In genomic region chr12:118015944-118016343, GRCh38 we compare ENCODE assay signal across 9 cellular contexts. TPM values are rescaled to one million over a fixed set of nuclear protein-coding genes. Genes with fewer than 3 reads are reported as not detected.
DNase-seq lines count a peak whose midpoint lies in the region; ATAC-seq, FAIRE-seq and TF ChIP-seq lines count a peak whose summit lies in the region.
"Had no signal": no experiment of that assay in that cellular context is flagged by ENCODE, and none has a peak within 500 bp of the region (broad histone marks: within the 10 kb centered on the region; RNA-seq: fewer than 3 reads in every experiment).

No MANE protein-coding gene starts in this region.

- H3K4me1 ChIP-seq in GM12878 (ENCODE audit: control insufficient read depth, insufficient read depth, low read length) (0 out of 2 replicates have a peak, but pooled peaks cover 3% of the 10 kb centered on the region), mononuclear cell (ENCODE audit: insufficient read depth, low read length) (peaks cover 16% of the 10 kb centered on the region), upper lobe of right lung (peaks cover 10% of the 10 kb centered on the region)

- in situ Hi-C loops in GM12878 (cut with MboI), result no loop called here

- H3K9me3 ChIP-seq in GM12878 (replicated peaks; ENCODE audit: control insufficient read depth, insufficient read depth, low read length), result no peaks in the 10 kb centered on the region; the same call in 2 of the 3 replicates
- H3K9me3 ChIP-seq in mononuclear cell (ENCODE audit: low read depth, low read length), result no peaks in the 10 kb centered on the region
- no peaks in the 10 kb centered on the region for H3K9me3 ChIP-seq in upper lobe of right lung

- H3K4me3 ChIP-seq in GM12878 (peak overlapping the region; percentile 35; the same call in 1 of the 2 replicates), mononuclear cell (ENCODE audit: low read length) (peak overlapping the region; percentile 91), upper lobe of right lung (peak overlapping the region; percentile 98)

- H3K9me3 Mint-ChIP-seq in activated naive CD4-positive, alpha-beta T cell treated with anti-CD3 and anti-CD28 coated beads for 36 hours, result no peaks in the 10 kb centered on the region

- TF ChIP-seq POLR2A in GM12878 (IDR thresholded peaks at IDR 0.05; ENCODE audit: low read depth, low read length), result no peak

- H2AFZ ChIP-seq in GM12878 (ENCODE audit: control insufficient read depth, low read depth, low read length), result peak overlapping the region; percentile 96; the same call in 1 of the 2 replicates

- TF ChIP-seq RAD21 in GM12878 (IDR thresholded peaks at IDR 0.05; ENCODE audit: insufficient read depth, low read depth, low read length), result no peak

- FAIRE-seq in GM12878 (lab: Jason Lieb, UNC), result no peak

- peak overlapping the region; percentile 1 for H3K4me3 Mint-ChIP-seq in activated naive CD4-positive, alpha-beta T cell treated with anti-CD3 and anti-CD28 coated beads for 36 hours

- peaks cover 18% of the 10 kb centered on the region for H3K79me2 ChIP-seq in GM12878 (ENCODE audit: control insufficient read depth, insufficient read depth, low read length)

- H3K36me3 ChIP-seq in GM12878 (ENCODE audit: control insufficient read depth in 2 of 2, insufficient read depth in 2 of 2, low read length in 1 of 2) (peaks cover 3 to 5% of the 10 kb centered on the region in 2 experiments; a peak in 2 of 4 replicates), upper lobe of right lung (peaks cover 17% of the 10 kb centered on the region)

- H3K27ac ChIP-seq in GM12878 (ENCODE audit: control insufficient read depth, insufficient read depth), result no peak overlapping the region
- peak overlapping the region; percentile 75 for H3K27ac ChIP-seq in upper lobe of right lung

- CTCF ChIA-PET in activated naive CD4-positive, alpha-beta T cell treated with anti-CD3 and anti-CD28 coated beads for 36 hours (lab: Charles Lee), result interaction anchor here (0.7 to 2.2 kb wide), 4 partner anchors 12 to 927 kb away, joined by 3 to 7 read pairs (median 4); partner anchors contain the start of gene SUDS3
- CTCF ChIA-PET in GM12878 (lab: Yijun Ruan, JAX), result interaction anchor here (0.6 to 1.8 kb wide), 6 partner anchors 19 to 360 kb away, joined by 3 to 6 read pairs (median 4); partner anchors contain the start of gene SUDS3

- no peak for TF ChIP-seq EP300 in GM12878 (IDR thresholded peaks at IDR 0.05; ENCODE audit: borderline replicate concordance in 1 of 2, control insufficient read depth in 1 of 2, low read depth in 2 of 2, low read length in 2 of 2)

- no TSS peak for BruUV-seq in GM12878 (replicated peaks; lab: Mats Ljungman, UMichigan)

- H3K27ac Mint-ChIP-seq in activated naive CD4-positive, alpha-beta T cell treated with anti-CD3 and anti-CD28 coated beads for 36 hours, result no peak overlapping the region

- POLR2A ChIA-PET in GM12878 (lab: Charles Lee), result interaction anchor here (0.7 to 1.0 kb wide), 3 partner anchors 16 to 344 kb away, joined by 3 to 7 read pairs (median 7); partner anchors contain the start of gene PEBP1

- SMC1A ChIA-PET in GM12878 (lab: Charles Lee; ENCODE audit: uncharacterized antibody, unreplicated experiment), result interaction anchor here (0.8 to 2.7 kb wide), 3 partner anchors 17 to 103 kb away, joined by 3 to 10 read pairs (median 5); no protein-coding TSS in a partner anchor

- H3K27me3 Mint-ChIP-seq in activated naive CD4-positive, alpha-beta T cell treated with anti-CD3 and anti-CD28 coated beads for 36 hours (ENCODE audit: low read depth), result no peaks in the 10 kb centered on the region

- H3K4me2 ChIP-seq in GM12878 (ENCODE audit: control insufficient read depth, insufficient read depth), result peak overlapping the region; percentile 78

- intact Hi-C loops in activated naive CD4-positive, alpha-beta T cell treated with anti-CD3 and anti-CD28 coated beads for 36 hours (cut with micrococcal nuclease), result loop anchor here (1.0 kb wide), 7 partner anchors 19 to 1278 kb away; partner anchors contain the start of genes PEBP1, RNFT2, SPRING1 and SUDS3
- intact Hi-C loops in GM12878 (cut with micrococcal nuclease; ENCODE audit: unreplicated experiment) (loop anchor here (2.0 to 5.0 kb wide), 2 partner anchors 39 to 139 kb away; no protein-coding TSS in a partner anchor), upper lobe of right lung (cut with DNase I) (no loop called here)

- no peak for DNase-seq in activated naive CD4-positive, alpha-beta T cell treated with anti-CD3 and anti-CD28 coated beads for 36 hours
- DNase-seq in activated naive CD4-positive, alpha-beta T cell treated with Interleukin-2 at 50 U/mL for 16 hours, result no peak
- DNase-seq in GM12878 (ENCODE audit: low read depth, low spot score) (no peak), upper lobe of right lung (no peak), NCI-H526 treated with DMSO at 0.1 percent for 48 hours (lab: John Stamatoyannopoulos, UW) (no peak)
- DNase-seq in stimulated activated CD4-positive, alpha-beta T cell treated with anti-CD3 and anti-CD28 coated beads, Interleukin-4, amount 100 ng/mL, for 24 hours, result no peak

- RAD21 ChIA-PET in GM12878 (lab: Charles Lee; ENCODE audit: unreplicated experiment), result interaction anchor here (1.1 to 1.9 kb wide), 3 partner anchors 48 to 141 kb away, joined by 3 to 7 read pairs (median 5); no protein-coding TSS in a partner anchor

- H3K36me3 Mint-ChIP-seq in activated naive CD4-positive, alpha-beta T cell treated with anti-CD3 and anti-CD28 coated beads for 36 hours (ENCODE audit: low read depth), result peaks cover 20% of the 10 kb centered on the region

- H3K27me3 ChIP-seq in GM12878 (replicated peaks in 1 of 2; ENCODE audit: control insufficient read depth in 2 of 2, insufficient read depth in 2 of 2, low read length in 1 of 2), result no peaks in the 10 kb centered on the region
- H3K27me3 ChIP-seq in mononuclear cell (ENCODE audit: insufficient read depth, low read length), result no peaks in the 10 kb centered on the region
- no peaks in the 10 kb centered on the region for H3K27me3 ChIP-seq in upper lobe of right lung

- H3K4me1 Mint-ChIP-seq in activated naive CD4-positive, alpha-beta T cell treated with anti-CD3 and anti-CD28 coated beads for 36 hours (ENCODE audit: low read depth), result peaks cover 19% of the 10 kb centered on the region

- ATAC-seq in GM12878 (no peak), upper lobe of right lung (no peak), GM21526 (IDR thresholded peaks at IDR 0.05; ENCODE audit: low FRiP score, unreplicated experiment) (no peak)

- TF ChIP-seq CTCF in GM12878 (IDR thresholded peaks at IDR 0.05 in 2 of 3, conservative IDR thresholded peaks at IDR 0.05 in 1 of 3; ENCODE audit: control insufficient read depth in 2 of 3, extremely low read depth in 1 of 3, insufficient read depth in 1 of 3, low read depth in 3 of 3, low read length in 3 of 3), result no peak
- no peak for TF ChIP-seq CTCF in upper lobe of right lung (IDR thresholded peaks at IDR 0.05)

- H4K20me1 ChIP-seq in GM12878 (ENCODE audit: control insufficient read depth, insufficient read depth), result no peaks in the 10 kb centered on the region

- H3K9ac ChIP-seq in GM12878 (ENCODE audit: control insufficient read depth, insufficient read depth, low read length), result no peak overlapping the region

- WGBS in GM12878 (ENCODE audit: insufficient coverage, insufficient replicate concordance, low lambda C conversion rate, missing lambda C conversion rate), result 50% methylated on average over 9 of the region's 9 CpGs

RNA-seq across cellular contexts. Expression of gene RFC5, which starts 0.6 kb away (rescaled TPM):
- 10 to 100 TPM; 62.0 to 62.5 TPM for total RNA-seq in activated naive CD4-positive, alpha-beta T cell treated with anti-CD3 and anti-CD28 coated beads for 36 hours
- 40.9 and 42.7 TPM in 2 replicates for total RNA-seq in GM12878 (2013; cell fraction: nucleolus; rRNA removed)
- total RNA-seq in GM12878 (2014; rRNA removed) (51.1 and 55.0 TPM in 2 replicates), GM12878 (2014; rRNA removed; fragmentation: Illumina TruSeq; extraction: Trizol) (49.8 and 53.0 TPM in 2 replicates), GM12878 (2021) (29.3 and 30.9 TPM in 2 replicates), mononuclear cell (11.2 TPM), upper lobe of right lung (8.0 TPM)
- 20.2 TPM for polyA plus RNA-seq in GM12878 (2011; ENCODE audit: low read depth)
- polyA plus RNA-seq in GM12878 (2011; rRNA removed) (69.0 and 83.9 TPM in 2 replicates), GM12878 (2014; fragmentation: Illumina TruSeq; extraction: Trizol) (50.9 and 52.9 TPM in 2 replicates), GM12878 (2014; fragmentation: Nextera tagmentation; extraction: Ambion mirVana) (10 to 100 TPM; 47.3 to 73.3 TPM), GM12878 (2014; rRNA removed) (51.3 and 54.1 TPM in 2 replicates), GM12878 (2016; fragmentation: Nextera tagmentation; extraction: Ambion mirVana) (10 to 100 TPM; 66.3 to 70.0 TPM)
- 67.2 and 69.2 TPM in 2 replicates for polyA plus RNA-seq in GM12878 (2011; cell fraction: cytosol; rRNA removed)
- 99.3 and 113 TPM in 2 replicates for polyA plus RNA-seq in GM12878 (2011; cell fraction: nucleus; rRNA removed)
- 22.2 and 26.8 TPM in 2 replicates for polyA plus RNA-seq in GM12878 (2012)
- 66.0 and 71.2 TPM in 2 replicates for polyA minus RNA-seq in GM12878 (2011; rRNA and poly(A)+ RNA removed)
- polyA minus RNA-seq in GM12878 (2011; cell fraction: cytosol; rRNA and poly(A)+ RNA removed), result 22.3 and 32.1 TPM in 2 replicates
- polyA minus RNA-seq in GM12878 (2011; cell fraction: nucleus; rRNA and poly(A)+ RNA removed), result 24.7 and 36.0 TPM in 2 replicates

RNA-seq across cellular contexts. Expression of gene WSB2, which starts 45.0 kb away (rescaled TPM):
- 10 to 100 TPM; 31.0 to 31.7 TPM for total RNA-seq in activated naive CD4-positive, alpha-beta T cell treated with anti-CD3 and anti-CD28 coated beads for 36 hours
- 29.8 and 34.6 TPM in 2 replicates for total RNA-seq in GM12878 (2013; cell fraction: nucleolus; rRNA removed)
- 66.7 and 83.7 TPM in 2 replicates for total RNA-seq in GM12878 (2014; rRNA removed)
- 40.4 and 41.5 TPM in 2 replicates for total RNA-seq in GM12878 (2014; rRNA removed; fragmentation: Illumina TruSeq; extraction: Trizol)
- total RNA-seq in GM12878 (2021), result 56.8 and 59.0 TPM in 2 replicates
- polyA plus RNA-seq in GM12878 (2011; ENCODE audit: low read depth), result 27.2 TPM
- 71.0 and 82.6 TPM in 2 replicates for polyA plus RNA-seq in GM12878 (2011; rRNA removed)
- polyA plus RNA-seq in GM12878 (2011; cell fraction: cytosol; rRNA removed), result 111 and 139 TPM in 2 replicates
- polyA plus RNA-seq in GM12878 (2011; cell fraction: nucleus; rRNA removed), result 40.2 and 48.5 TPM in 2 replicates
- 31.8 and 33.7 TPM in 2 replicates for polyA plus RNA-seq in GM12878 (2012)
- 44.1 and 59.0 TPM in 2 replicates for polyA plus RNA-seq in GM12878 (2014; fragmentation: Illumina TruSeq; extraction: Trizol)
- polyA plus RNA-seq in GM12878 (2014; fragmentation: Nextera tagmentation; extraction: Ambion mirVana), result 10 to 100 TPM; 30.0 to 33.6 TPM
- 46.0 and 46.3 TPM in 2 replicates for polyA plus RNA-seq in GM12878 (2014; rRNA removed)
- 10 to 100 TPM; 18.3 to 19.4 TPM for polyA plus RNA-seq in GM12878 (2016; fragmentation: Nextera tagmentation; extraction: Ambion mirVana)
- polyA minus RNA-seq in GM12878 (2011; rRNA and poly(A)+ RNA removed), result 222 and 231 TPM in 2 replicates
- 60.9 and 67.1 TPM in 2 replicates for polyA minus RNA-seq in GM12878 (2011; cell fraction: cytosol; rRNA and poly(A)+ RNA removed)
- 26.7 and 39.5 TPM in 2 replicates for polyA minus RNA-seq in GM12878 (2011; cell fraction: nucleus; rRNA and poly(A)+ RNA removed)
- 21.1 TPM for total RNA-seq in mononuclear cell
- 89.1 TPM for total RNA-seq in upper lobe of right lung

RNA-seq across cellular contexts. Expression of gene KSR2, which starts 47.2 kb away (rescaled TPM):
- total RNA-seq in activated naive CD4-positive, alpha-beta T cell treated with anti-CD3 and anti-CD28 coated beads for 36 hours, result under 1 TPM in 1 of 2 experiments, not detected in 1; 0.05 TPM
- 3.1 and 3.9 TPM in 2 replicates for total RNA-seq in GM12878 (2013; cell fraction: nucleolus; rRNA removed)
- total RNA-seq in GM12878 (2014; rRNA removed) (under 0.01 TPM in 2 replicates), GM12878 (2014; rRNA removed; fragmentation: Illumina TruSeq; extraction: Trizol) (under 0.01 TPM in 1 of 2 replicates, not detected in the other), GM12878 (2021) (0.05 and 0.10 TPM in 2 replicates), mononuclear cell (0.10 TPM), upper lobe of right lung (1.4 TPM)
- 0.03 TPM for polyA plus RNA-seq in GM12878 (2011; ENCODE audit: low read depth)
- polyA plus RNA-seq in GM12878 (2011; rRNA removed) (1.5 TPM in 2 replicates), GM12878 (2014; fragmentation: Illumina TruSeq; extraction: Trizol) (0.04 and 0.05 TPM in 2 replicates), GM12878 (2014; fragmentation: Nextera tagmentation; extraction: Ambion mirVana) (not detected), GM12878 (2014; rRNA removed) (0.01 TPM in 2 replicates), GM12878 (2016; fragmentation: Nextera tagmentation; extraction: Ambion mirVana) (under 1 TPM in 1 of 2 experiments, not detected in 1; 0.01 TPM)
- polyA plus RNA-seq in GM12878 (2011; cell fraction: cytosol; rRNA removed), result 0.87 and 1.8 TPM in 2 replicates
- 6.2 and 7.3 TPM in 2 replicates for polyA plus RNA-seq in GM12878 (2011; cell fraction: nucleus; rRNA removed)
- 0.03 TPM in 2 replicates for polyA plus RNA-seq in GM12878 (2012)
- 5.3 and 8.4 TPM in 2 replicates for polyA minus RNA-seq in GM12878 (2011; rRNA and poly(A)+ RNA removed)
- polyA minus RNA-seq in GM12878 (2011; cell fraction: cytosol; rRNA and poly(A)+ RNA removed), result 2.6 and 3.6 TPM in 2 replicates
- 5.9 and 7.3 TPM in 2 replicates for polyA minus RNA-seq in GM12878 (2011; cell fraction: nucleus; rRNA and poly(A)+ RNA removed)
- total RNA-seq: HT1080 had no signal

Comparison
In these comparisons a context has a peak if more than half of its experiments do, and no peak if none do; other contexts are left out.
1. H3K4me3 ChIP-seq: peak in every context shown above with its lines; median percentile 98 in upper lobe of right lung; 91 in mononuclear cell; 35 in GM12878.